In genomic region chr21:29413683-29414082, GRCh38 we compare ENCODE assay signal across 43 cellular contexts.
"Had no signal": no experiment of that assay in that cellular context is flagged by ENCODE, and none has a peak within 500 bp of the region (broad histone marks: within the 10 kb centered on the region; RNA-seq: fewer than 3 reads in every experiment).

No MANE protein-coding gene starts in this region.

- H3K4me3 ChIP-seq: adrenal gland, body of pancreas, breast epithelium, cardiac muscle cell had no signal

- H3K27ac Mint-ChIP-seq: activated CD4-positive, alpha-beta memory T cell treated with anti-CD3 and anti-CD28 coated beads, Interleukin-2, amount 10 ng/mL, durations not matched to agents 7 days and 5 days; activated CD4-positive, alpha-beta T cell treated with anti-CD3 and anti-CD28 coated beads for 36 hours; activated CD4-positive, alpha-beta T cell treated with anti-CD3 and anti-CD28 coated beads, Interleukin-2, amount 10 ng/mL, durations not matched to agents 7 days and 5 days; activated CD8-positive, alpha-beta memory T cell treated with anti-CD3 and anti-CD28 coated beads, Interleukin-2, amount 10 ng/mL, durations not matched to agents 7 days and 5 days; activated CD8-positive, alpha-beta T cell treated with anti-CD3 and anti-CD28 coated beads, Interleukin-2, amount 10 ng/mL, durations not matched to agents 7 days and 5 days; activated naive CD4-positive, alpha-beta T cell treated with anti-CD3 and anti-CD28 coated beads for 36 hours; activated naive CD4-positive, alpha-beta T cell treated with anti-CD3 and anti-CD28 coated beads, Interleukin-2, amount 50 U/mL, for 72 hours; activated naive CD8-positive, alpha-beta T cell treated with anti-CD3 and anti-CD28 coated beads for 36 hours; activated T-cell treated with anti-CD3 and anti-CD28 coated beads, Interleukin-2, amount 50 U/mL, for 72 hours; activated T-helper 1 cell treated with anti-CD3 and anti-CD28 coated beads, Interleukin-12 subunit alpha, Interleukin-12 subunit beta, Interleukin-2, Interleukin-4 antibody, amounts not matched to agents 30 ng/mL and 10 ng/mL and 1 ng/mL, durations not matched to agents 14 hours and 24 hours and 36 hours; activated T-helper 17 cell treated with anti-CD3 and anti-CD28 coated beads, Interleukin-2, amount 50 U/mL, for 72 hours; T-helper 1 cell treated with Interleukin-12 subunit alpha and Interleukin-12 subunit beta and Interleukin-4 antibody, amounts not matched to agents 30 μg/mL and 1 μg/mL, for 36 hours; T-helper 2 cell treated with Interferon-gamma antibody and Interleukin-4, amounts not matched to agents 5 μg/mL and 100 μg/mL, for 36 hours; WTC11 had no signal

- H3K4me3 Mint-ChIP-seq: activated CD4-positive, alpha-beta memory T cell treated with anti-CD3 and anti-CD28 coated beads, Interleukin-2, amount 10 ng/mL, durations not matched to agents 7 days and 5 days; activated CD4-positive, alpha-beta T cell treated with anti-CD3 and anti-CD28 coated beads for 36 hours; activated CD4-positive, alpha-beta T cell treated with anti-CD3 and anti-CD28 coated beads, Interleukin-2, amount 10 ng/mL, durations not matched to agents 7 days and 5 days; activated CD8-positive, alpha-beta memory T cell treated with anti-CD3 and anti-CD28 coated beads, Interleukin-2, amount 10 ng/mL, durations not matched to agents 7 days and 5 days; activated CD8-positive, alpha-beta T cell treated with anti-CD3 and anti-CD28 coated beads, Interleukin-2, amount 10 ng/mL, durations not matched to agents 7 days and 5 days; activated naive CD4-positive, alpha-beta T cell treated with anti-CD3 and anti-CD28 coated beads for 36 hours; activated naive CD8-positive, alpha-beta T cell treated with anti-CD3 and anti-CD28 coated beads for 36 hours; activated T-cell treated with anti-CD3 and anti-CD28 coated beads, Interleukin-2, amount 50 U/mL, for 4 hours; activated T-cell treated with anti-CD3 and anti-CD28 coated beads, Interleukin-2, amount 50 U/mL, for 72 hours; activated T-helper 1 cell treated with anti-CD3 and anti-CD28 coated beads, Interleukin-12 subunit alpha, Interleukin-12 subunit beta, Interleukin-2, Interleukin-4 antibody, amounts not matched to agents 30 ng/mL and 10 ng/mL and 1 ng/mL, durations not matched to agents 14 hours and 24 hours and 36 hours; activated T-helper 17 cell treated with anti-CD3 and anti-CD28 coated beads, Interleukin-2, amount 50 U/mL, for 72 hours; central memory CD8-positive, alpha-beta T cell; T-helper 1 cell treated with Interleukin-12 subunit alpha and Interleukin-12 subunit beta and Interleukin-4 antibody, amounts not matched to agents 30 μg/mL and 1 μg/mL, for 36 hours; T-helper 2 cell treated with Interferon-gamma antibody and Interleukin-4, amounts not matched to agents 5 μg/mL and 100 μg/mL, for 36 hours; WTC11 had no signal

- ATAC-seq: activated CD4-positive, alpha-beta T cell treated with anti-CD3 and anti-CD28 coated beads for 36 hours; activated CD4-positive, CD25-positive, alpha-beta regulatory T cell treated with anti-CD3 and anti-CD28 coated beads, Interleukin-2, amount 50 U/mL, for 24 hours; activated CD8-positive, alpha-beta memory T cell treated with anti-CD3 and anti-CD28 coated beads, Interleukin-2, amount 10 ng/mL, durations not matched to agents 7 days and 5 days; activated CD8-positive, alpha-beta T cell treated with anti-CD3 and anti-CD28 coated beads, Interleukin-2, amount 10 ng/mL, durations not matched to agents 7 days and 5 days; activated naive CD4-positive, alpha-beta T cell treated with anti-CD3 and anti-CD28 coated beads, Interleukin-2, amount 50 U/mL, for 72 hours; activated T-cell treated with anti-CD3 and anti-CD28 coated beads, Interleukin-2, amount 50 U/mL, for 4 hours; activated T-cell treated with anti-CD3 and anti-CD28 coated beads, Interleukin-2, amount 50 U/mL, for 72 hours; activated T-helper 17 cell treated with anti-CD3 and anti-CD28 coated beads, Interleukin-2, amount 50 U/mL, for 72 hours; body of pancreas; WTC11 had no signal

- H3K9me3 Mint-ChIP-seq: activated CD4-positive, alpha-beta memory T cell treated with anti-CD3 and anti-CD28 coated beads, Interleukin-2, amount 10 ng/mL, durations not matched to agents 7 days and 5 days; activated CD4-positive, alpha-beta T cell treated with anti-CD3 and anti-CD28 coated beads, Interleukin-2, amount 10 ng/mL, durations not matched to agents 7 days and 5 days; activated naive CD4-positive, alpha-beta T cell treated with anti-CD3 and anti-CD28 coated beads for 36 hours; activated naive CD4-positive, alpha-beta T cell treated with anti-CD3 and anti-CD28 coated beads, Interleukin-2, amount 50 U/mL, for 72 hours; activated naive CD8-positive, alpha-beta T cell treated with anti-CD3 and anti-CD28 coated beads for 36 hours; activated T-cell treated with anti-CD3 and anti-CD28 coated beads, Interleukin-2, amount 50 U/mL, for 4 hours; activated T-helper 1 cell treated with anti-CD3 and anti-CD28 coated beads, Interleukin-12 subunit alpha, Interleukin-12 subunit beta, Interleukin-2, Interleukin-4 antibody, amounts not matched to agents 30 ng/mL and 10 ng/mL and 1 ng/mL, durations not matched to agents 14 hours and 24 hours and 36 hours; activated T-helper 17 cell treated with anti-CD3 and anti-CD28 coated beads, Interleukin-2, amount 50 U/mL, for 72 hours; central memory CD8-positive, alpha-beta T cell; T-helper 1 cell treated with Interleukin-12 subunit alpha and Interleukin-12 subunit beta and Interleukin-4 antibody, amounts not matched to agents 30 μg/mL and 1 μg/mL, for 36 hours; T-helper 2 cell treated with Interferon-gamma antibody and Interleukin-4, amounts not matched to agents 5 μg/mL and 100 μg/mL, for 36 hours had no signal

- H3K4me1 Mint-ChIP-seq: activated CD4-positive, alpha-beta memory T cell treated with anti-CD3 and anti-CD28 coated beads, Interleukin-2, amount 10 ng/mL, durations not matched to agents 7 days and 5 days; activated CD4-positive, alpha-beta T cell treated with anti-CD3 and anti-CD28 coated beads for 36 hours; activated CD4-positive, alpha-beta T cell treated with anti-CD3 and anti-CD28 coated beads, Interleukin-2, amount 10 ng/mL, durations not matched to agents 7 days and 5 days; activated CD8-positive, alpha-beta memory T cell treated with anti-CD3 and anti-CD28 coated beads, Interleukin-2, amount 10 ng/mL, durations not matched to agents 7 days and 5 days; activated T-helper 17 cell treated with anti-CD3 and anti-CD28 coated beads, Interleukin-2, amount 50 U/mL, for 72 hours; central memory CD8-positive, alpha-beta T cell had no signal

- H3K36me3 ChIP-seq: adrenal gland, brain microvascular endothelial cell, breast epithelium, cardiac muscle cell, WERI-Rb-1 had no signal

- H3K27me3 ChIP-seq: adrenal gland, body of pancreas, brain microvascular endothelial cell, breast epithelium, cardiac muscle cell had no signal

- H3K4me1 ChIP-seq: adrenal gland, body of pancreas, breast epithelium had no signal

- H3K36me3 Mint-ChIP-seq: WTC11 had no signal

- H3K27me3 Mint-ChIP-seq: activated CD4-positive, alpha-beta memory T cell treated with anti-CD3 and anti-CD28 coated beads, Interleukin-2, amount 10 ng/mL, durations not matched to agents 7 days and 5 days; activated CD4-positive, alpha-beta T cell treated with anti-CD3 and anti-CD28 coated beads for 36 hours; activated CD4-positive, alpha-beta T cell treated with anti-CD3 and anti-CD28 coated beads, Interleukin-2, amount 10 ng/mL, durations not matched to agents 7 days and 5 days; activated CD8-positive, alpha-beta memory T cell treated with anti-CD3 and anti-CD28 coated beads, Interleukin-2, amount 10 ng/mL, durations not matched to agents 7 days and 5 days; activated naive CD8-positive, alpha-beta T cell treated with anti-CD3 and anti-CD28 coated beads for 36 hours; activated T-helper 17 cell treated with anti-CD3 and anti-CD28 coated beads, Interleukin-2, amount 50 U/mL, for 72 hours; central memory CD8-positive, alpha-beta T cell had no signal

- DNase-seq: activated CD4-positive, alpha-beta memory T cell treated with anti-CD3 and anti-CD28 coated beads, Interleukin-2, amount 10 ng/mL, durations not matched to agents 7 days and 5 days; activated CD4-positive, alpha-beta T cell treated with anti-CD3 and anti-CD28 coated beads for 1 hour; activated CD4-positive, alpha-beta T cell treated with anti-CD3 and anti-CD28 coated beads for 36 hours; activated CD4-positive, alpha-beta T cell treated with anti-CD3 and anti-CD28 coated beads for 48 hours; activated CD4-positive, alpha-beta T cell treated with anti-CD3 and anti-CD28 coated beads, Interleukin-2, amount 10 ng/mL, durations not matched to agents 7 days and 5 days; activated CD4-positive, alpha-beta T cell treated with anti-CD3 and anti-CD28 coated beads, Interleukin-2, amount 50 U/mL, for 48 hours; activated CD4-positive, CD25-positive, alpha-beta regulatory T cell; activated CD8-positive, alpha-beta memory T cell treated with anti-CD3 and anti-CD28 coated beads for 24 hours; activated CD8-positive, alpha-beta memory T cell treated with anti-CD3 and anti-CD28 coated beads, Interleukin-2, amount 10 ng/mL, durations not matched to agents 7 days and 5 days; activated CD8-positive, alpha-beta T cell treated with anti-CD3 and anti-CD28 coated beads, Interleukin-2, amount 10 ng/mL, durations not matched to agents 7 days and 5 days; activated effector memory CD4-positive, alpha-beta T cell treated with anti-CD3 and anti-CD28 coated beads, Interleukin-2, amount 50 U/mL, for 16 hours; activated gamma-delta T cell treated with Interleukin-2 at 50 U/mL for 16 hours; activated naive CD4-positive, alpha-beta T cell; activated naive CD4-positive, alpha-beta T cell treated with anti-CD3 and anti-CD28 coated beads for 36 hours; activated naive CD4-positive, alpha-beta T cell treated with anti-CD3 and anti-CD28 coated beads, Interleukin-2, amount 50 U/mL, for 16 hours; activated naive CD8-positive, alpha-beta T cell treated with anti-CD3 and anti-CD28 coated beads for 36 hours; activated T-cell treated with anti-CD3 and anti-CD28 coated beads for 4 hours; activated T-cell treated with anti-CD3 and anti-CD28 coated beads, Interleukin-2, amount 50 U/mL, for 1 hour; activated T-cell treated with anti-CD3 and anti-CD28 coated beads, Interleukin-2, amount 50 U/mL, for 4 hours; activated T-cell treated with anti-CD3 and anti-CD28 coated beads, Interleukin-2, amount 50 U/mL, for 72 hours; adrenal gland; amniotic stem cell; aorta; body of pancreas; brain microvascular endothelial cell; caudate nucleus; cerebellar nuclear complex; T-helper 1 cell; T-helper 2 cell; T-helper 9 cell; WERI-Rb-1 had no signal

- FAIRE-seq: astrocyte, TTC549 had no signal

- H3K9me3 ChIP-seq: adrenal gland, body of pancreas, breast epithelium had no signal

- H3K27ac ChIP-seq: adrenal gland, body of pancreas, brain microvascular endothelial cell, breast epithelium, cardiac muscle cell, WERI-Rb-1 had no signal
